ENCODE assay signal across 20 cellular contexts in the genomic region with DNA sequence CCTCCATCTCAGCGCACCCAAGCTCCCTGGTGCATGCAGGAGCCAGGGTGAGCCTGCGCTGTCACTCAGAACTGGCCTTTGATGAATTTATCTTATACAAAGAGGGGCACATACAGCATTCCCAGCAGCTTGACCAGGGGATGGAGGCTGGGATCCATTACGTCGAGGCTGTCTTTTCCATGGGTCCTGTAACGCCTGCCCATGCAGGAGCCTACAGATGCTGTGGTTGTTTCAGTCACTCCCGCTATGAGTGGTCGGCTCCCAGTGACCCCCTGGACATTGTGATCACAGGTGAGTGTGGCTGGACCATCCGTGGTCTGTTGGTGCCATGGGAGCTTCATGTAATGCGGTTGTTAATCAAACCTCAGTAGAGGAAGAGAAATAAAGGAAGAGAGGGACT. TPM values are rescaled to one million over a fixed set of nuclear protein-coding genes. Genes with fewer than 3 reads are reported as not detected.
DNase-seq lines count a peak whose midpoint lies in the region; ATAC-seq, FAIRE-seq and TF ChIP-seq lines count a peak whose summit lies in the region.
"Had no signal": no experiment of that assay in that cellular context is flagged by ENCODE, and none has a peak within 500 bp of the region (broad histone marks: within the 10 kb centered on the region; RNA-seq: fewer than 3 reads in every experiment).

No MANE protein-coding gene starts in this region.

- FAIRE-seq in bronchial epithelial cell (lab: Jason Lieb, UNC) = peak; percentile 13
- FAIRE-seq: GM12878 had no signal

- no peaks in the 10 kb centered on the region for H3K27me3 ChIP-seq in BLaER1
- no peaks in the 10 kb centered on the region for H3K27me3 ChIP-seq in Loucy (ENCODE audit: insufficient read depth, low read length, poor library complexity, severe bottlenecking)
- no peaks in the 10 kb centered on the region for H3K27me3 ChIP-seq in bronchial epithelial cell (ENCODE audit: control insufficient read depth, insufficient read depth, low read length)

- no peak overlapping the region for H2AFZ ChIP-seq in Loucy (ENCODE audit: low read length)
- H2AFZ ChIP-seq: GM23248 had no signal

- ATAC-seq in natural killer cell (no peak), GM21447 (IDR thresholded peaks at IDR 0.05; ENCODE audit: unreplicated experiment) (no peak)
- ATAC-seq: GM12878 had no signal

- intact Hi-C loops in natural killer cell (cut with micrococcal nuclease) = loop anchor here (10.0 kb wide), 2 partner anchors 159 to 369 kb away; a partner anchor contains a TSS

- peaks cover 49% of the 10 kb centered on the region for H3K79me2 ChIP-seq in Loucy (ENCODE audit: insufficient read depth, low read length)

- H3K9ac ChIP-seq in BLaER1 (peak overlapping the region; percentile 3; the same call in 1 of the 2 replicates), Loucy (ENCODE audit: low read depth, low read length, poor library complexity, severe bottlenecking) (peak overlapping the region; percentile 88)
- H3K9ac ChIP-seq: GM23248 had no signal

- H3K4me1 Mint-ChIP-seq in natural killer cell (peaks cover 61 to 67% of the 10 kb centered on the region in 2 donors), progenitor cell of endocrine pancreas (ENCODE audit: low read depth) (no peaks in the 10 kb centered on the region)

- H3K4me2 ChIP-seq in BLaER1 (peak overlapping the region; percentile 81), Loucy (ENCODE audit: low read depth, low read length, poor library complexity, severe bottlenecking) (peak overlapping the region; percentile 94)

- H3K27ac ChIP-seq in BLaER1 = no peak overlapping the region
- H3K27ac ChIP-seq: C4-2B, GM23248 had no signal

- H3K4me3 Mint-ChIP-seq in natural killer cell (peak overlapping the region; percentile 61), progenitor cell of endocrine pancreas (ENCODE audit: low read depth) (no peak overlapping the region)
- H3K4me3 Mint-ChIP-seq: B cell; CD4-positive, alpha-beta memory T cell had no signal

- TF ChIP-seq CTCF in Loucy (conservative IDR thresholded peaks at IDR 0.05; ENCODE audit: low read length) = no peak
- no peak for TF ChIP-seq CTCF in bronchial epithelial cell (IDR thresholded peaks at IDR 0.05; ENCODE audit: insufficient read depth, low read length, severe bottlenecking)
- TF ChIP-seq CTCF in natural killer cell (IDR thresholded peaks at IDR 0.05) = no peak
- TF ChIP-seq CTCF in progenitor cell of endocrine pancreas (IDR thresholded peaks at IDR 0.05; ENCODE audit: unreplicated experiment) = no peak

- H3K9me3 ChIP-seq in BLaER1 (peaks cover 1% of the 10 kb centered on the region; the same call in 1 of the 2 replicates), Loucy (ENCODE audit: insufficient read depth, low read depth, low read length) (no peaks in the 10 kb centered on the region)
- H3K9me3 ChIP-seq: HAP-1 had no signal

- H3K27ac Mint-ChIP-seq in natural killer cell = peak overlapping the region in 1 of 2 donors; percentile 88
- H3K27ac Mint-ChIP-seq in progenitor cell of endocrine pancreas = no peak overlapping the region
- H3K27ac Mint-ChIP-seq: B cell; CD4-positive, alpha-beta memory T cell had no signal

- no peaks in the 10 kb centered on the region for H3K36me3 ChIP-seq in BLaER1
- H3K36me3 ChIP-seq in Loucy (ENCODE audit: insufficient read depth, low read length) = peaks cover 9% of the 10 kb centered on the region; the same call in 1 of the 2 replicates
- no peaks in the 10 kb centered on the region for H3K36me3 ChIP-seq in bronchial epithelial cell (ENCODE audit: control insufficient read depth, insufficient read depth, low read length)
- H3K36me3 ChIP-seq: HAP-1 had no signal

- DNase-seq in bronchial epithelial cell (ENCODE audit: low read depth) (no peak), natural killer cell (no peak), progenitor cell of endocrine pancreas (ENCODE audit: low spot score, unreplicated experiment) (no peak), DMS114 treated with DMSO at 0.1 percent for 48 hours (lab: John Stamatoyannopoulos, UW; ENCODE audit: unreplicated experiment) (no peak)
- DNase-seq: CD4-positive, alpha-beta memory T cell; DMS53; DND-41; EL; GM23248 had no signal

- H3K36me3 Mint-ChIP-seq in natural killer cell (peaks cover 11% of the 10 kb centered on the region), progenitor cell of endocrine pancreas (ENCODE audit: insufficient read depth) (no peaks in the 10 kb centered on the region)
- H3K36me3 Mint-ChIP-seq: CD4-positive, alpha-beta memory T cell had no signal

- H3K4me3 ChIP-seq in BLaER1 (no peak overlapping the region), Loucy (ENCODE audit: low read length, poor library complexity, severe bottlenecking) (peak overlapping the region; percentile 81), bronchial epithelial cell (ENCODE audit: low read depth, low read length) (no peak overlapping the region)
- H3K4me3 ChIP-seq: GM12878, GM23248, HAP-1 had no signal

- H3K9me3 Mint-ChIP-seq in natural killer cell (no peaks in the 10 kb centered on the region), progenitor cell of endocrine pancreas (ENCODE audit: low read depth) (peaks cover 43% of the 10 kb centered on the region)

- no peaks in the 10 kb centered on the region for H3F3A ChIP-seq in Loucy (ENCODE audit: low read depth)

- H3K9me2 ChIP-seq in Loucy (replicated peaks; ENCODE audit: low read depth, low read length) = no peaks in the 10 kb centered on the region

- H3K4me1 ChIP-seq in BLaER1 (peaks cover 78% of the 10 kb centered on the region), Loucy (ENCODE audit: insufficient read depth, low read length, poor library complexity, severe bottlenecking) (peaks cover 68% of the 10 kb centered on the region)
- H3K4me1 ChIP-seq: HAP-1 had no signal

- H3K27me3 Mint-ChIP-seq in natural killer cell (ENCODE audit: low read depth in 2 of 2) (peaks cover 5 to 12% of the 10 kb centered on the region in 2 donors), progenitor cell of endocrine pancreas (no peaks in the 10 kb centered on the region)
- H3K27me3 Mint-ChIP-seq: B cell had no signal

- H4K20me1 ChIP-seq in BLaER1 (no peaks in the 10 kb centered on the region), Loucy (ENCODE audit: insufficient read depth, low read length, poor library complexity, severe bottlenecking) (no peaks in the 10 kb centered on the region)

RNA-seq across cellular contexts. Expression of a gene that starts 33.0 kb away (rescaled TPM):
- total RNA-seq in bronchial epithelial cell (not detected in 2 replicates), natural killer cell (10 to 100 TPM; 44.1 to 67.7 (median 53.3) TPM), progenitor cell of endocrine pancreas (not detected in 2 replicates)
- total RNA-seq: A172, B cell, G401, GM12878, GM23248, H4, HT-29 had no signal

RNA-seq across cellular contexts. Expression of a gene that starts 38.0 kb away (rescaled TPM):
- total RNA-seq in bronchial epithelial cell (not detected in 2 replicates), natural killer cell (1 to 10 TPM; 1.4 to 8.4 (median 5.6) TPM), progenitor cell of endocrine pancreas (not detected in 2 replicates)
- total RNA-seq: A172, G401, GM23248, H4, HT-29 had no signal

RNA-seq across cellular contexts. Expression of a gene that starts 57.8 kb away (rescaled TPM):
- total RNA-seq in bronchial epithelial cell (not detected in 2 replicates), natural killer cell (10 to 100 TPM in 1 of 3 donors, 1 to 10 TPM in 2; 1.4 to 13.0 (median 6.1) TPM), progenitor cell of endocrine pancreas (not detected in 2 replicates)
- total RNA-seq: A172; B cell; CD4-positive, alpha-beta memory T cell; G401; GM12878; GM23248; H4; HT-29 had no signal

Comparison
In these comparisons a context has a peak if more than half of its experiments do, and no peak if none do; other contexts are left out.
1. RNA of a gene that starts 33.0 kb away (total RNA-seq): 44.1 to 67.7 TPM in natural killer cell; not detected in bronchial epithelial cell and not detected in progenitor cell of endocrine pancreas; every median in the first group is over 10 times any median in the second.